In genomic region chr5:38509185-38509584, GRCh38 we compare ENCODE assay signal across 15 cellular contexts. TPM values are rescaled to one million over a fixed set of nuclear protein-coding genes. Genes with fewer than 3 reads are reported as not detected.
A peak's percentile ranks its signal among the peaks of the same experiment; 100 is the strongest.
DNase-seq lines count a peak whose midpoint lies in the region; TF ChIP-seq lines count a peak whose summit lies in the region.
"Had no signal": no experiment of that assay in that cellular context is flagged by ENCODE, and none has a peak within 500 bp of the region (broad histone marks: within the 10 kb centered on the region; RNA-seq: fewer than 3 reads in every experiment).

No MANE protein-coding gene starts in this region.

- peak; percentile 2 for DNase-seq in NCI-H82 (lab: John Stamatoyannopoulos, UW)
- no peak for DNase-seq in NCI-H82 treated with DMSO at 0.1 percent for 48 hours (lab: John Stamatoyannopoulos, UW; ENCODE audit: unreplicated experiment)
- no peak for DNase-seq in SK-N-SH
- peak; percentile 71 for DNase-seq in fibroblast of pulmonary artery (ENCODE audit: low read depth)
- peak; percentile 49 for DNase-seq in stromal cell of bone marrow (ENCODE audit: low read depth)
- no peak for DNase-seq in SKM-1 treated with dmso at 0.1 percent for 144 hours (lab: John Stamatoyannopoulos, UW; ENCODE audit: unreplicated experiment)
- no peak for DNase-seq in NCI-H446 treated with DMSO at 0.1 percent for 48 hours (lab: John Stamatoyannopoulos, UW)
- DNase-seq in activated gamma-delta T cell (lab: John Stamatoyannopoulos, UW): no peak
- DNase-seq: activated CD4-positive, alpha-beta T cell treated with anti-CD3 and anti-CD28 coated beads, Interleukin-2, amount 50 U/mL, for 1 hour; central memory CD4-positive, alpha-beta T cell; OCI-M1; pancreas; T-helper 2 cell; tibial artery had no signal

- no peaks in the 10 kb centered on the region for H3K9me2 ChIP-seq in SK-N-SH

- H3K79me2 ChIP-seq in SK-N-SH (ENCODE audit: insufficient read depth): no peaks in the 10 kb centered on the region

- H3K27me3 ChIP-seq in SK-N-SH (ENCODE audit: insufficient read depth): no peaks in the 10 kb centered on the region
- H3K27me3 ChIP-seq: pancreas, tibial artery had no signal

- peak in 1 of 2 experiments; percentile 33; a peak in 1 of 4 replicates for TF ChIP-seq EP300 in SK-N-SH (IDR thresholded peaks at IDR 0.05; ENCODE audit: borderline replicate concordance in 1 of 2, low read depth in 1 of 2, low read length in 1 of 2)

- peaks cover 7% of the 10 kb centered on the region for H3F3A ChIP-seq in SK-N-SH (replicated peaks; ENCODE audit: insufficient read depth)

- no peak for TF ChIP-seq CTCF in SK-N-SH (IDR thresholded peaks at IDR 0.05)
- TF ChIP-seq CTCF in fibroblast of pulmonary artery (IDR thresholded peaks at IDR 0.05; ENCODE audit: low read length, missing control alignments): no peak

- no peaks in the 10 kb centered on the region for H4K20me1 ChIP-seq in SK-N-SH (ENCODE audit: insufficient read depth)

- POLR2A ChIA-PET in SK-N-SH (lab: Yijun Ruan, JAX): no interaction called here

- TF ChIP-seq RAD21 in SK-N-SH (IDR thresholded peaks at IDR 0.05; ENCODE audit: low read length): no peak

- 19% methylated on average over 5 of the region's 5 CpGs for WGBS in SK-N-SH (ENCODE audit: low lambda C conversion rate)

- H3K4me3 ChIP-seq in SK-N-SH (ENCODE audit: low read depth in 2 of 2, low read length in 1 of 2) (no peak overlapping the region), fibroblast of pulmonary artery (replicated peaks; ENCODE audit: low read depth, low read length) (no peak overlapping the region)
- H3K4me3 ChIP-seq: pancreas, tibial artery had no signal

- peak overlapping the region; percentile 35; the same call in 1 of the 2 replicates for H2AFZ ChIP-seq in SK-N-SH (ENCODE audit: low read depth)

- H3K9me3 ChIP-seq in SK-N-SH: no peaks in the 10 kb centered on the region
- H3K9me3 ChIP-seq: pancreas, tibial artery had no signal

- H3K27ac ChIP-seq in SK-N-SH (ENCODE audit: low read depth in 2 of 2, low read length in 1 of 2): peak overlapping the region; percentile 60 to 72; a peak in 3 of 4 replicates
- H3K27ac ChIP-seq: epithelial cell of prostate, pancreas, tibial artery had no signal

- H3K4me2 ChIP-seq in SK-N-SH: peak overlapping the region; percentile 25; the same call in 1 of the 2 replicates

- peaks cover 0 to 17% of the 10 kb centered on the region in 2 experiments; a peak in 3 of 4 replicates for H3K4me1 ChIP-seq in SK-N-SH (ENCODE audit: control insufficient read depth in 1 of 2, insufficient read depth in 2 of 2, low read depth in 1 of 2, low read length in 1 of 2)
- H3K4me1 ChIP-seq: pancreas had no signal

- CTCF ChIA-PET in SK-N-SH (lab: Yijun Ruan, JAX): interaction anchor here (1.2 kb wide), 1 partner anchor 67 kb away, joined by 3 read pairs; no protein-coding TSS in a partner anchor

- H3K9ac ChIP-seq in SK-N-SH: peak overlapping the region; percentile 1; the same call in 1 of the 2 replicates

- H3K36me3 ChIP-seq in SK-N-SH (replicated peaks in 1 of 2; ENCODE audit: control insufficient read depth in 1 of 2, insufficient read depth in 2 of 2, low read length in 1 of 2): peaks cover 15 to 19% of the 10 kb centered on the region in 2 experiments

TF ChIP-seq in SK-N-SH, 30 proteins besides CTCF, POLR2A, EP300 and RAD21 (continues in another document):
- TF ChIP-seq USF1 (IDR thresholded peaks at IDR 0.05; ENCODE audit: borderline replicate concordance, low read depth) (no peak), CHD2 (IDR thresholded peaks at IDR 0.05; ENCODE audit: low read length, partially characterized antibody) (no peak), TCF12 (IDR thresholded peaks at IDR 0.05) (peak; percentile 52; the same call in 1 of the 2 replicates), REST (IDR thresholded peaks at IDR 0.05; ENCODE audit: low read depth, low read length) (no peak), NRF1 (IDR thresholded peaks at IDR 0.05; ENCODE audit: low read depth, low read length) (no peak), ELF1 (IDR thresholded peaks at IDR 0.05) (no peak), USF2 (IDR thresholded peaks at IDR 0.05; ENCODE audit: borderline replicate concordance, low read depth, low read length) (no peak), ZBTB33 (IDR thresholded peaks at IDR 0.05; ENCODE audit: borderline replicate concordance, low read depth) (no peak), TAF1 (IDR thresholded peaks at IDR 0.05; ENCODE audit: borderline replicate concordance, low read depth, low read length) (no peak), MAX (IDR thresholded peaks at IDR 0.05; ENCODE audit: low read depth) (no peak), FOXJ3 (CRISPR knock-in tag; IDR thresholded peaks at IDR 0.05) (no peak), GABPA (IDR thresholded peaks at IDR 0.05; ENCODE audit: low read depth) (no peak), RXRA (IDR thresholded peaks at IDR 0.05; ENCODE audit: borderline replicate concordance, low read depth) (no peak), PBX3 (IDR thresholded peaks at IDR 0.05) (peak; percentile 44), TEAD4 (IDR thresholded peaks at IDR 0.05; ENCODE audit: borderline replicate concordance, insufficient read depth) (no peak), JUND (IDR thresholded peaks at IDR 0.05) (peak; percentile 66), MEF2A (IDR thresholded peaks at IDR 0.05; ENCODE audit: borderline replicate concordance, low read depth) (peak; percentile 30; the same call in 1 of the 2 replicates)

RNA-seq across cellular contexts. Expression of gene LIFR, which starts 47.3 kb away (rescaled TPM):
- 3.8 and 5.0 TPM in 2 replicates for polyA plus RNA-seq in SK-N-SH (2012; rRNA removed)
- polyA plus RNA-seq in SK-N-SH (2012; cell fraction: cytosol; rRNA removed): 5.6 and 5.8 TPM in 2 replicates
- polyA plus RNA-seq in SK-N-SH (2012; cell fraction: nucleus; rRNA removed): 5.0 and 10.2 TPM in 2 replicates

Comparison
In these comparisons a context has a peak if more than half of its experiments do, and no peak if none do; other contexts are left out.
1. DNase-seq: peak in NCI-H82 (single experiment), fibroblast of pulmonary artery (single experiment) and stromal cell of bone marrow (single experiment); none in NCI-H82 treated with DMSO at 0.1 percent for 48 hours (single experiment), SK-N-SH (single experiment), SKM-1 treated with dmso at 0.1 percent for 144 hours (single experiment), NCI-H446 treated with DMSO at 0.1 percent for 48 hours (single experiment) and activated gamma-delta T cell (single experiment).